1 cellular context compared by ENCODE assay signal in the genomic region with DNA sequence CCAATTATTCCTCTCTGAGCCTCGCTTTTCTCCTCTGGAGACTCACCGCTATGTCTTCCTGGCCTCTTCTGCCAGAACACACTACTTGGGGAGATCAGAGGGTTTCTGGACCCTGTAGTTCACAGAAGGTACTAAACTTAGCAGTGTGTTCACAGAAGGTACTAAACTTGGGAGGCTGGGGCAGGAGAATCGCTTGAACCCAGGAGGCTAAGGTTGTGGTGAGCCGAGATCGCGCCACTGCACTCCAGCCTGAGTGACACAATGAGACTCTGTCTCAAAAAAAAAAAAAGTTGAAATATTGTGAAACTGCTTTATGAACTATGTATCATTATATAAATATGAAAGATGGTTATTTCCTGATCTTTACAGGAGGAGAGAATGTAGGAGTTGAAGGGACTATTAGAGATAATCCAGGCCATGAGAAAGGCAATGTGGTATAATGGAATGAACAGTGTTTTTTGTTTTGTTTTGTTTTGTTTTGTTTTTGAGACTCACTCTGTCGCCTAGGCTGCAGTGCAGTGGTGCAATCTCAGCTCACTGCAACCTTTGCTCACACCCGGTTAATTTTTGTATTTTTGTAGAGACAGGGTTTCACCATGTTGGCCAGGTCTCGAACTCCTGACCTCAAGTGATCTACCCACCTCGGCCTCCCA.
A peak's percentile ranks its signal among the peaks of the same experiment; 100 is the strongest.
TF ChIP-seq lines count a peak whose summit lies in the region.

No MANE protein-coding gene starts in this region.

TF ChIP-seq in HepG2, 621 proteins besides CTCF, POLR2A, EP300 and RAD21 (continued from another document):
- TF ChIP-seq RARA (CRISPR knock-in tag; IDR thresholded peaks at IDR 0.05) (peak; percentile 38; the same call in 1 of the 2 replicates), ZNF354B (CRISPR knock-in tag; IDR thresholded peaks at IDR 0.05) (peak; percentile 50; the same call in 1 of the 2 replicates), SALL1 (CRISPR knock-in tag; IDR thresholded peaks at IDR 0.05) (peak; percentile 13; the same call in 1 of the 2 replicates)
